20 cellular contexts compared by ENCODE assay signal in the genomic region with DNA sequence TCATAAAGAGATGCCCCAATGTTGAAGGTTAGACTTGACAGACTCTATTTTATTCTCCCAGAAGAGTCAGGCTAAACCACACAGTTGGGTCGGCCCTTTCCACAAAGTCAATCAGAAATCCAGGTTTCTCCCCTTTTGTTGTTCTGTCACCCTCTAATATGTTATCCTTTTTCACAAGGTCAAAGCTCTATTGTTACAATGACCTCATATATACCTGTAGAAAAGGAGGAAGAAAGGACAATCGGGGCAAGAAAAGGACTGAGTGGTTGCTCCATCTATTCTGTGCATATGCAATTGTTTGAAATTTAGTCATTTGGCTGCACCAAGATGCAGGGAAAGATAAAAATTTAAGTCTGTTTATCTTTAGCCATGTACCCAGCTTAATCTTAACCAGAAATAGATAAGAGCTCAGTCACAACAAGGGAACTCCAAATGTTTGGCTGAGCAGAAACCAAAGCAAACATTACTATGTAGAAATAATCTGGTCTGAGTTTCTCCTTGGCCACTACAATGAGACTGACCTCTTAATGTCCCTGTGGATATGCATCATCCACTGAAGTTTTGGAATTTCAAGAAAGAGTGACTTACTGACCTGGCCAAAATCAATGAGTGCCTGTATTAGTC.
DNase-seq lines count a peak whose midpoint lies in the region; ATAC-seq and TF ChIP-seq lines count a peak whose summit lies in the region.
"Had no signal": no experiment of that assay in that cellular context is flagged by ENCODE, and none has a peak within 500 bp of the region (broad histone marks: within the 10 kb centered on the region; RNA-seq: fewer than 3 reads in every experiment).

No MANE protein-coding gene starts in this region.

- no peaks in the 10 kb centered on the region for H3K9me3 ChIP-seq in MG63
- H3K9me3 ChIP-seq: BLaER1 treated with 17β-estradiol and CSF1 and Interleukin-3, amounts not matched to agents 10 nM and 100 nM; Peyer's patch had no signal

- no peaks in the 10 kb centered on the region for H3K9me2 ChIP-seq in GM23338 (ENCODE audit: insufficient read depth)

- H3K4me2 ChIP-seq in GM23338, result no peak overlapping the region
- H3K4me2 ChIP-seq: BLaER1 treated with 17β-estradiol and CSF1 and Interleukin-3, amounts not matched to agents 10 nM and 100 nM had no signal

- no peaks in the 10 kb centered on the region for H3F3A ChIP-seq in GM23338 (replicated peaks; ENCODE audit: low read depth)

- H3K27me3 ChIP-seq in GM23338 (ENCODE audit: insufficient read depth) (no peaks in the 10 kb centered on the region), MG63 (no peaks in the 10 kb centered on the region)
- H3K27me3 ChIP-seq: BLaER1 treated with 17β-estradiol and CSF1 and Interleukin-3, amounts not matched to agents 10 nM and 100 nM; Peyer's patch had no signal

- H3K27me3 Mint-ChIP-seq in GM23338 (ENCODE audit: insufficient read depth, low read depth, poor library complexity) (no peaks in the 10 kb centered on the region), progenitor cell of endocrine pancreas (no peaks in the 10 kb centered on the region)
- no peaks in the 10 kb centered on the region for H3K27me3 Mint-ChIP-seq in activated CD4-positive, alpha-beta T cell treated with anti-CD3 and anti-CD28 coated beads for 36 hours
- H3K27me3 Mint-ChIP-seq: CD4-positive, alpha-beta T cell had no signal

- H3K9me3 Mint-ChIP-seq in GM23338 (no peaks in the 10 kb centered on the region), progenitor cell of endocrine pancreas (ENCODE audit: low read depth) (peaks cover 2% of the 10 kb centered on the region)
- H3K9me3 Mint-ChIP-seq in activated CD4-positive, alpha-beta T cell treated with anti-CD3 and anti-CD28 coated beads for 36 hours (ENCODE audit: low read depth), result peaks cover 3% of the 10 kb centered on the region

- H3K4me3 ChIP-seq in GM23338 (no peak overlapping the region), MG63 (no peak overlapping the region)
- H3K4me3 ChIP-seq: BLaER1 treated with 17β-estradiol and CSF1 and Interleukin-3, amounts not matched to agents 10 nM and 100 nM; K562; Peyer's patch had no signal

- peaks cover 17% of the 10 kb centered on the region; the same call in 2 of the 3 replicates for H3K4me1 Mint-ChIP-seq in GM23338
- peaks cover 20% of the 10 kb centered on the region for H3K4me1 Mint-ChIP-seq in progenitor cell of endocrine pancreas (ENCODE audit: low read depth)
- H3K4me1 Mint-ChIP-seq in activated CD4-positive, alpha-beta T cell treated with anti-CD3 and anti-CD28 coated beads for 36 hours, result no peaks in the 10 kb centered on the region

- H3K36me3 ChIP-seq in GM23338 (ENCODE audit: insufficient read depth) (no peaks in the 10 kb centered on the region), MG63 (no peaks in the 10 kb centered on the region)
- H3K36me3 ChIP-seq: BLaER1 treated with 17β-estradiol and CSF1 and Interleukin-3, amounts not matched to agents 10 nM and 100 nM; Peyer's patch had no signal

- H3K36me3 Mint-ChIP-seq in GM23338 (ENCODE audit: low read depth), result no peaks in the 10 kb centered on the region
- H3K36me3 Mint-ChIP-seq in progenitor cell of endocrine pancreas (ENCODE audit: insufficient read depth), result peaks cover 1% of the 10 kb centered on the region
- no peaks in the 10 kb centered on the region for H3K36me3 Mint-ChIP-seq in activated CD4-positive, alpha-beta T cell treated with anti-CD3 and anti-CD28 coated beads for 36 hours (ENCODE audit: low read depth)

- H3K27ac Mint-ChIP-seq in GM23338 (peak overlapping the region; percentile 3; the same call in 1 of the 2 replicates), progenitor cell of endocrine pancreas (peak overlapping the region; percentile 91)
- no peak overlapping the region for H3K27ac Mint-ChIP-seq in activated CD4-positive, alpha-beta T cell treated with anti-CD3 and anti-CD28 coated beads for 36 hours
- H3K27ac Mint-ChIP-seq: CD4-positive, alpha-beta T cell had no signal

- H3K27ac ChIP-seq in GM23338 (ENCODE audit: low read depth), result no peak overlapping the region
- H3K27ac ChIP-seq: BLaER1 treated with 17β-estradiol and CSF1 and Interleukin-3, amounts not matched to agents 10 nM and 100 nM; Peyer's patch had no signal

- no peak for ATAC-seq in GM23338
- ATAC-seq in left lobe of liver, result peak; percentile 44
- no peak for ATAC-seq in GM21619 (IDR thresholded peaks at IDR 0.05; ENCODE audit: unreplicated experiment)
- ATAC-seq in activated CD4-positive, alpha-beta T cell treated with anti-CD3 and anti-CD28 coated beads for 36 hours, result no peak
- ATAC-seq: HepG2, K562 had no signal

- DNase-seq in GM23338 (ENCODE audit: low spot score) (no peak), astrocyte of the hippocampus (ENCODE audit: low read depth, low spot score) (peak; percentile 6), left lobe of liver (ENCODE audit: low spot score) (no peak), progenitor cell of endocrine pancreas (ENCODE audit: low spot score, unreplicated experiment) (no peak), MG63 (no peak)
- DNase-seq in activated CD4-positive, alpha-beta T cell treated with anti-CD3 and anti-CD28 coated beads for 36 hours, result no peak
- DNase-seq: CD4-positive, alpha-beta T cell; DMS53; H7; Kasumi-1; NCI-H2029 treated with DMSO at 0.1 percent for 48 hours; NCI-H226; NCI-H510A; NCI-H69; Peyer's patch; SHP77 treated with DMSO at 0.1 percent for 48 hours had no signal

- no peaks in the 10 kb centered on the region for H3K79me2 ChIP-seq in GM23338 (replicated peaks; ENCODE audit: insufficient read depth)

- H3K4me3 Mint-ChIP-seq in GM23338 (no peak overlapping the region), progenitor cell of endocrine pancreas (ENCODE audit: low read depth) (no peak overlapping the region)
- no peak overlapping the region for H3K4me3 Mint-ChIP-seq in activated CD4-positive, alpha-beta T cell treated with anti-CD3 and anti-CD28 coated beads for 36 hours
- H3K4me3 Mint-ChIP-seq: CD4-positive, alpha-beta T cell had no signal

- no peak overlapping the region for H2AFZ ChIP-seq in GM23338

- no peaks in the 10 kb centered on the region for H4K20me1 ChIP-seq in GM23338 (replicated peaks; ENCODE audit: insufficient read depth)
- H4K20me1 ChIP-seq: BLaER1 treated with 17β-estradiol and CSF1 and Interleukin-3, amounts not matched to agents 10 nM and 100 nM had no signal

- POLR2A ChIA-PET in activated CD4-positive, alpha-beta T cell treated with anti-CD3 and anti-CD28 coated beads for 36 hours (lab: Charles Lee), result no interaction called here

- intact Hi-C loops in activated CD4-positive, alpha-beta T cell treated with anti-CD3 and anti-CD28 coated beads for 36 hours (cut with DNase I, micrococcal nuclease), result no loop called here

- CTCF ChIA-PET in activated CD4-positive, alpha-beta T cell treated with anti-CD3 and anti-CD28 coated beads for 36 hours (lab: Charles Lee), result no interaction called here

- TF ChIP-seq CTCF in GM23338 (conservative IDR thresholded peaks at IDR 0.05; ENCODE audit: low read depth in 2 of 2) (no peak), progenitor cell of endocrine pancreas (IDR thresholded peaks at IDR 0.05; ENCODE audit: unreplicated experiment) (no peak)

- H3K4me1 ChIP-seq in GM23338 (ENCODE audit: insufficient read depth), result 0 out of 2 replicates have a peak, but pooled peaks cover 6% of the 10 kb centered on the region
- H3K4me1 ChIP-seq: BLaER1 treated with 17β-estradiol and CSF1 and Interleukin-3, amounts not matched to agents 10 nM and 100 nM; Peyer's patch had no signal

TF ChIP-seq in GM23338, 12 proteins besides CTCF, POLR2A, EP300 and RAD21 (continues in another document):
- TF ChIP-seq, protein P1, sequence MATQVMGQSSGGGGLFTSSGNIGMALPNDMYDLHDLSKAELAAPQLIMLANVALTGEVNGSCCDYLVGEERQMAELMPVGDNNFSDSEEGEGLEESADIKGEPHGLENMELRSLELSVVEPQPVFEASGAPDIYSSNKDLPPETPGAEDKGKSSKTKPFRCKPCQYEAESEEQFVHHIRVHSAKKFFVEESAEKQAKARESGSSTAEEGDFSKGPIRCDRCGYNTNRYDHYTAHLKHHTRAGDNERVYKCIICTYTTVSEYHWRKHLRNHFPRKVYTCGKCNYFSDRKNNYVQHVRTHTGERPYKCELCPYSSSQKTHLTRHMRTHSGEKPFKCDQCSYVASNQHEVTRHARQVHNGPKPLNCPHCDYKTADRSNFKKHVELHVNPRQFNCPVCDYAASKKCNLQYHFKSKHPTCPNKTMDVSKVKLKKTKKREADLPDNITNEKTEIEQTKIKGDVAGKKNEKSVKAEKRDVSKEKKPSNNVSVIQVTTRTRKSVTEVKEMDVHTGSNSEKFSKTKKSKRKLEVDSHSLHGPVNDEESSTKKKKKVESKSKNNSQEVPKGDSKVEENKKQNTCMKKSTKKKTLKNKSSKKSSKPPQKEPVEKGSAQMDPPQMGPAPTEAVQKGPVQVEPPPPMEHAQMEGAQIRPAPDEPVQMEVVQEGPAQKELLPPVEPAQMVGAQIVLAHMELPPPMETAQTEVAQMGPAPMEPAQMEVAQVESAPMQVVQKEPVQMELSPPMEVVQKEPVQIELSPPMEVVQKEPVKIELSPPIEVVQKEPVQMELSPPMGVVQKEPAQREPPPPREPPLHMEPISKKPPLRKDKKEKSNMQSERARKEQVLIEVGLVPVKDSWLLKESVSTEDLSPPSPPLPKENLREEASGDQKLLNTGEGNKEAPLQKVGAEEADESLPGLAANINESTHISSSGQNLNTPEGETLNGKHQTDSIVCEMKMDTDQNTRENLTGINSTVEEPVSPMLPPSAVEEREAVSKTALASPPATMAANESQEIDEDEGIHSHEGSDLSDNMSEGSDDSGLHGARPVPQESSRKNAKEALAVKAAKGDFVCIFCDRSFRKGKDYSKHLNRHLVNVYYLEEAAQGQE (IDR thresholded peaks at IDR 0.05; ENCODE audit: unreplicated experiment), result no peak
- TF ChIP-seq JUNB (IDR thresholded peaks at IDR 0.05; ENCODE audit: unreplicated experiment) (no peak), EZH2phosphoT487 (IDR thresholded peaks at IDR 0.05; ENCODE audit: unreplicated experiment) (no peak)
- TF ChIP-seq, protein P2, sequence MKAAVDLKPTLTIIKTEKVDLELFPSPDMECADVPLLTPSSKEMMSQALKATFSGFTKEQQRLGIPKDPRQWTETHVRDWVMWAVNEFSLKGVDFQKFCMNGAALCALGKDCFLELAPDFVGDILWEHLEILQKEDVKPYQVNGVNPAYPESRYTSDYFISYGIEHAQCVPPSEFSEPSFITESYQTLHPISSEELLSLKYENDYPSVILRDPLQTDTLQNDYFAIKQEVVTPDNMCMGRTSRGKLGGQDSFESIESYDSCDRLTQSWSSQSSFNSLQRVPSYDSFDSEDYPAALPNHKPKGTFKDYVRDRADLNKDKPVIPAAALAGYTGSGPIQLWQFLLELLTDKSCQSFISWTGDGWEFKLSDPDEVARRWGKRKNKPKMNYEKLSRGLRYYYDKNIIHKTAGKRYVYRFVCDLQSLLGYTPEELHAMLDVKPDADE (IDR thresholded peaks at IDR 0.05), result no peak
